19 cellular contexts compared by ENCODE assay signal in the genomic region with DNA sequence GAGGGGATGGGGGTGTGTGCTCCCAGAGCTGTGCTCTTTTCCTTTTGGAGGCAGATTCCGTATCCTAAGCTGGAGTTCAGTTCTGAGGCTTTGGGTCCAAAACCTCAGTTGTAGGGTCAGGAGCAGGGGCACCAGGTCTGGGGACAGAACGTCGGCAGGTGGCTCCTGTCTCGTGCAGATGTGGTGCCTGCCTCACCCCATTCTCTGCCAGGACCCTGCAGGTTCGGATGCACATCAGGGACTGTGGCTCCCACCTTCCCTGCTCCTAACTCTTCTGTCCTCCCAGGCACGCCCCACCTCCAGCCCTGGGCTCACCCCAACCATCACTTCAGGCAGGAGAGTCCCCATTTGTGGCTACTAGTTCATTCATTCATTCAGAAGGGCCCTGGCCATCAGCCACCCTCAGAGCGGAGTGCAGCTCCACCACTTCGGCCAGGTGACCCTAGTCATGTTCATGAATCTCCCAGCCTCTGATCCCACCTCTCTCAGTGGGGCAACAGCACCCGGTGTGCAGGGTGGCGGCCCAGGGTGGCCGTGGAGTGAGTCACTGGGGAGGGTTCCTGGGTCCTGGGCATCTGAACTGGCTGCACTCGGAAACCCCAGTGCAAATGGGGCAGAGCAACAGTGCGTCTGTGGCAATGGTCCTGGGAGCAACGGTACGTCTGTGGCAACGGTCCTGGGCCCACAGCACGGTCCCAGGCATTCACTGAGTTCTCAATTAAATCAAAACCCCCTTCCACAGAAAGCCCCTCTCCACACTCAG.
DNase-seq lines count a peak whose midpoint lies in the region; ATAC-seq and TF ChIP-seq lines count a peak whose summit lies in the region.
"Had no signal": no experiment of that assay in that cellular context is flagged by ENCODE, and none has a peak within 500 bp of the region (broad histone marks: within the 10 kb centered on the region; RNA-seq: fewer than 3 reads in every experiment).

No MANE protein-coding gene starts in this region.

- H3K4me1 Mint-ChIP-seq in neural progenitor cell: peaks cover 75% of the 10 kb centered on the region

- no peak for ATAC-seq in HG02938 (IDR thresholded peaks at IDR 0.05; ENCODE audit: unreplicated experiment)
- no peak for ATAC-seq in HG02885 (IDR thresholded peaks at IDR 0.05; ENCODE audit: poor library complexity, unreplicated experiment)
- ATAC-seq: A549 had no signal

- TF ChIP-seq CTCF in neural progenitor cell (IDR thresholded peaks at IDR 0.05): no peak

- peak overlapping the region; percentile 28 for H3K4me3 Mint-ChIP-seq in neural progenitor cell

- H3K27me3 Mint-ChIP-seq in neural progenitor cell (ENCODE audit: insufficient read depth, low read depth): peaks cover 22% of the 10 kb centered on the region

- peaks cover 53% of the 10 kb centered on the region for H3F3A ChIP-seq in neural progenitor cell (ENCODE audit: low read depth)

- peaks cover 0 to 5% (median 0%) of the 10 kb centered on the region in 11 experiments; a peak in 4 of 22 replicates for H3K9me3 ChIP-seq in BLaER1 treated with 17β-estradiol and CSF1 and Interleukin-3, amounts not matched to agents 10 nM and 100 nM (replicated peaks in 1 of 11)
- peaks cover 11% of the 10 kb centered on the region; the same call in 1 of the 2 replicates for H3K9me3 ChIP-seq in NT2/D1 (ENCODE audit: insufficient read depth, low read length)
- no peaks in the 10 kb centered on the region for H3K9me3 ChIP-seq in ectodermal cell (ENCODE audit: control insufficient read depth, low read length)
- no peaks in the 10 kb centered on the region for H3K9me3 ChIP-seq in neural progenitor cell (ENCODE audit: low read depth)
- H3K9me3 ChIP-seq: A549, MG63 had no signal

- H3K36me3 ChIP-seq in BLaER1 treated with 17β-estradiol and CSF1 and Interleukin-3, amounts not matched to agents 10 nM and 100 nM: no peaks in the 10 kb centered on the region
- H3K36me3 ChIP-seq in NT2/D1 (ENCODE audit: insufficient read depth, insufficient read length, low read length): no peaks in the 10 kb centered on the region
- no peaks in the 10 kb centered on the region for H3K36me3 ChIP-seq in ectodermal cell (ENCODE audit: control insufficient read depth, insufficient read depth, low read length)
- H3K36me3 ChIP-seq in neural progenitor cell: no peaks in the 10 kb centered on the region
- H3K36me3 ChIP-seq: MG63 had no signal

- no peak overlapping the region for H2AFZ ChIP-seq in neural progenitor cell (replicated peaks)
- H2AFZ ChIP-seq: GM23248 had no signal

- no peaks in the 10 kb centered on the region for H3K27me3 ChIP-seq in BLaER1 treated with 17β-estradiol and CSF1 and Interleukin-3, amounts not matched to agents 10 nM and 100 nM
- peaks cover 2% of the 10 kb centered on the region for H3K27me3 ChIP-seq in NT2/D1 (ENCODE audit: insufficient read depth, insufficient read length)
- H3K27me3 ChIP-seq in ectodermal cell (ENCODE audit: control insufficient read depth, insufficient read depth, low read length, poor library complexity, severe bottlenecking): no peaks in the 10 kb centered on the region
- peaks cover 44% of the 10 kb centered on the region for H3K27me3 ChIP-seq in neural progenitor cell
- H3K27me3 ChIP-seq: MG63 had no signal

- H3K36me3 Mint-ChIP-seq in neural progenitor cell: peaks cover 1% of the 10 kb centered on the region

- peak overlapping the region in 6 of 11 experiments; percentile 8 to 84 (median 66); a peak in 9 of 22 replicates for H3K27ac ChIP-seq in BLaER1 treated with 17β-estradiol and CSF1 and Interleukin-3, amounts not matched to agents 10 nM and 100 nM
- H3K27ac ChIP-seq in ectodermal cell (ENCODE audit: insufficient read depth, low read depth, low read length, poor library complexity, severe bottlenecking) (no peak overlapping the region), neural progenitor cell (no peak overlapping the region)
- H3K27ac ChIP-seq: A549, C4-2B, GM23248 had no signal

- H3K9ac ChIP-seq in BLaER1 treated with 17β-estradiol and CSF1 and Interleukin-3, amounts not matched to agents 10 nM and 100 nM: 0 out of 22 replicates have a peak overlapping the region, but pooled peaks of 1 of the 11 experiments have one; percentile 31
- H3K9ac ChIP-seq in NT2/D1 (ENCODE audit: insufficient read length, low read depth) (peak overlapping the region; percentile 3), neural progenitor cell (no peak overlapping the region)
- H3K9ac ChIP-seq: GM23248 had no signal

- DNase-seq in NT2/D1 (ENCODE audit: low read depth, low spot score) (no peak), neural progenitor cell (ENCODE audit: low spot score) (no peak), middle frontal gyrus (ENCODE audit: extremely low spot score, low spot score) (no peak)
- DNase-seq: DMS 273 treated with DMSO at 0.1 percent for 48 hours; GF-D8; GM23248; Karpas-422; MG63; NCI-H1092; NCI-H1694; NCI-H69; NK-92 treated with Interleukin-12 subunit alpha and Interleukin-12 subunit beta, amount 100 ng/mL, for 24 hours; OCI-M1 had no signal

- peak overlapping the region; percentile 88 to 100 (median 98) for H3K4me2 ChIP-seq in BLaER1 treated with 17β-estradiol and CSF1 and Interleukin-3, amounts not matched to agents 10 nM and 100 nM
- H3K4me2 ChIP-seq in neural progenitor cell: peak overlapping the region; percentile 68
- H3K4me2 ChIP-seq: A549 had no signal

- 86 to 87% methylated on average over 17 of the region's 17 CpGs for WGBS in ectodermal cell, 2 experiments

- no peaks in the 10 kb centered on the region for H4K20me1 ChIP-seq in BLaER1 treated with 17β-estradiol and CSF1 and Interleukin-3, amounts not matched to agents 10 nM and 100 nM
- peaks cover 8% of the 10 kb centered on the region for H4K20me1 ChIP-seq in neural progenitor cell (ENCODE audit: low read depth)

- no peaks in the 10 kb centered on the region for H3K9me3 Mint-ChIP-seq in neural progenitor cell

- H3K4me1 ChIP-seq in BLaER1 treated with 17β-estradiol and CSF1 and Interleukin-3, amounts not matched to agents 10 nM and 100 nM: peaks cover 71 to 91% (median 84%) of the 10 kb centered on the region in 10 experiments
- H3K4me1 ChIP-seq in NT2/D1 (ENCODE audit: insufficient read depth, insufficient read length) (peaks cover 30% of the 10 kb centered on the region), ectodermal cell (ENCODE audit: control insufficient read depth, insufficient read depth, low read length) (peaks cover 26% of the 10 kb centered on the region), neural progenitor cell (peaks cover 41% of the 10 kb centered on the region)

- no peak overlapping the region for H3K4me3 ChIP-seq in BLaER1 treated with 17β-estradiol and CSF1 and Interleukin-3, amounts not matched to agents 10 nM and 100 nM
- H3K4me3 ChIP-seq in NT2/D1 (ENCODE audit: insufficient read length, low read depth): no peak overlapping the region
- peak overlapping the region; percentile 1 for H3K4me3 ChIP-seq in ectodermal cell (ENCODE audit: insufficient read depth, low read depth, low read length)
- peak overlapping the region; percentile 11 for H3K4me3 ChIP-seq in neural progenitor cell
- H3K4me3 ChIP-seq: A549, GM23248, MG63 had no signal

- H3K79me2 ChIP-seq in neural progenitor cell (ENCODE audit: low read depth): no peaks in the 10 kb centered on the region

- H3K27ac Mint-ChIP-seq in neural progenitor cell: peak overlapping the region; percentile 55

Comparison
In these comparisons a context has a peak if more than half of its experiments do, and no peak if none do; other contexts are left out.
1. H3K27ac ChIP-seq: peak in BLaER1 treated with 17β-estradiol and CSF1 and Interleukin-3, amounts not matched to agents 10 nM and 100 nM (6 of 11); none in ectodermal cell (single experiment) and neural progenitor cell (single experiment).
2. H3K4me3 ChIP-seq: peak in ectodermal cell (single experiment) and neural progenitor cell (single experiment); none in BLaER1 treated with 17β-estradiol and CSF1 and Interleukin-3, amounts not matched to agents 10 nM and 100 nM (0 of 10) and NT2/D1 (single experiment).